In genomic region chr12:22856120-22856699, GRCh38 we compare ENCODE assay signal across 9 cellular contexts.
DNase-seq lines count a peak whose midpoint lies in the region; ATAC-seq and TF ChIP-seq lines count a peak whose summit lies in the region.
"Had no signal": no experiment of that assay in that cellular context is flagged by ENCODE, and none has a peak within 500 bp of the region (broad histone marks: within the 10 kb centered on the region; RNA-seq: fewer than 3 reads in every experiment).

No MANE protein-coding gene starts in this region.

- H3K23ac ChIP-seq in neuronal stem cell (ENCODE audit: low read depth, low read length, poor library complexity), result no peak overlapping the region

- no peaks in the 10 kb centered on the region for H3K27me3 ChIP-seq in neuronal stem cell (ENCODE audit: control insufficient read depth in 3 of 3, insufficient read depth in 3 of 3, low read depth in 1 of 3, low read length in 3 of 3)

- no peaks in the 10 kb centered on the region for H3K9me3 ChIP-seq in neuronal stem cell (replicated peaks in 1 of 2; ENCODE audit: control insufficient read depth in 2 of 2, insufficient read depth in 1 of 2, low read depth in 1 of 2, low read length in 2 of 2)

- H3K9ac ChIP-seq in neuronal stem cell (ENCODE audit: low read depth, low read length, poor library complexity), result no peak overlapping the region

- H2BK5ac ChIP-seq in neuronal stem cell (ENCODE audit: low read length), result no peak overlapping the region

- peaks cover 2 to 11% of the 10 kb centered on the region in 2 donors for H3K4me1 ChIP-seq in neuronal stem cell (ENCODE audit: control insufficient read depth in 2 of 2, insufficient read depth in 1 of 2, low read depth in 1 of 2, low read length in 2 of 2)

- WGBS in neuronal stem cell (ENCODE audit: extremely low coverage in 2 of 2, insufficient read length in 2 of 2, insufficient replicate concordance in 1 of 2), 2 donors, result no CpG with 5 or more reads among the region's 3 CpGs

- H3K4me2 ChIP-seq in neuronal stem cell (ENCODE audit: insufficient read depth, low read length, poor library complexity, severe bottlenecking), result no peak overlapping the region

- no peak overlapping the region for H3K14ac ChIP-seq in neuronal stem cell (ENCODE audit: low read length)

- no peak overlapping the region for H2AFZ ChIP-seq in neuronal stem cell (ENCODE audit: low read length)

- ATAC-seq in HG02588 (IDR thresholded peaks at IDR 0.05; ENCODE audit: unreplicated experiment) (no peak), GM21717 (IDR thresholded peaks at IDR 0.05; ENCODE audit: unreplicated experiment) (no peak)

- H4K8ac ChIP-seq in neuronal stem cell (ENCODE audit: low read depth, low read length), result no peak overlapping the region

- H2BK120ac ChIP-seq in neuronal stem cell (ENCODE audit: low read depth, low read length), result no peak overlapping the region

- no peak overlapping the region for H2BK15ac ChIP-seq in neuronal stem cell (ENCODE audit: low read length)

- H3K27ac ChIP-seq in neuronal stem cell (replicated peaks; ENCODE audit: low read length), result no peak overlapping the region
- H3K27ac ChIP-seq: epithelial cell of prostate had no signal

- TF ChIP-seq CTCF in GM20000 (IDR thresholded peaks at IDR 0.05; ENCODE audit: extremely low read depth, missing control alignments), result no peak

- H2BK12ac ChIP-seq in neuronal stem cell (ENCODE audit: low read length), result no peak overlapping the region

- H3K4me3 ChIP-seq in neuronal stem cell (ENCODE audit: low read length in 2 of 2), result no peak overlapping the region

- no peak overlapping the region for H3K4ac ChIP-seq in neuronal stem cell (ENCODE audit: low read length)

- H3K18ac ChIP-seq in neuronal stem cell (ENCODE audit: low read length), result no peak overlapping the region

- no peak overlapping the region for H4K91ac ChIP-seq in neuronal stem cell (ENCODE audit: low read depth, low read length, poor library complexity)

- DNase-seq in AG08395 (ENCODE audit: low spot score) (peak; percentile 31), GM20000 (ENCODE audit: low spot score) (peak; percentile 10), NCI-H69 (lab: John Stamatoyannopoulos, UW) (peak; percentile 54), dermis blood vessel endothelial cell (peak; percentile 38), neuronal stem cell (ENCODE audit: low spot score) (peak; percentile 14), GDM1 (lab: John Stamatoyannopoulos, UW) (no peak)

- H3K79me1 ChIP-seq in neuronal stem cell (ENCODE audit: low read depth, low read length), result no peaks in the 10 kb centered on the region

- no peak overlapping the region for H2AK5ac ChIP-seq in neuronal stem cell (ENCODE audit: low read depth, low read length)

- H3K36me3 ChIP-seq in neuronal stem cell (replicated peaks in 1 of 2; ENCODE audit: control insufficient read depth in 2 of 2, insufficient read depth in 2 of 2, low read length in 2 of 2), result no peaks in the 10 kb centered on the region
